8 cellular contexts compared by ENCODE assay signal in the genomic region with DNA sequence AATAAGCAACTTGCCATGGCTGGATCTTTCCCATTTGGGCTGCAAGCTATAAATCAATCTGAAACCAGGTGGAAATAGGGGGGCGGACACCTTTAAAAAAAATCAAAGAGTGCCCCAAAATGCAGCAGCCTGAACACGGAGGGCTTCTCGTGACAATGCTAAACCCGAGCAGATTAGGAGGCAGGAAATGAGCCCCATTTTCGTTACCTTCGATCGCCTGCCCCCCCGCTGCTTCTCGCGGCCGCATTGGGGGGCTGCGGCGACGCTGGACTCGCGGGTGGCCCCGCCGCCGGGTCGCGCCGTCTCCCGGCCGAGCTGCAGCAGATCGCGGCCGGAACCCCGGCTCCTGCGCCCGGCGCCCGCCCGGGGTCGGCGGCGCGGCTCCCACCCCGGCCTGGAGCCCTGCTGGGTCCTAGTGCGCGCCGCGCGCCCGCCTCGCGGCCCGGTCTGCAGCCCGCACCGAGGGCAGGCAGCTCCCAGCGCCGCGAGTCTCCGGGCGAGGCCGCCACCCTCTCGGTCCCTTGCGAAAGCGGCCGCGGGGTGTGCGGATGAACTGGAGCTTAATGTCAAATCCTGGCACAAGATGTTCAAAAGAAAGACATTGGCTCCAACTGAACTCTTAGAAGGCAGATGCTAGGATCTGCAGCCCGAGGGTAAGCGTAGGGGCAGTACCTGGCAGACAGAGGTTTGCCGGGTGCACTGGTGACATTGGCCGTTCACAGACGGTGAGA.
DNase-seq lines count a peak whose midpoint lies in the region; ATAC-seq and TF ChIP-seq lines count a peak whose summit lies in the region.

No MANE protein-coding gene starts in this region.

- H3K27ac ChIP-seq in A673 (ENCODE audit: low read depth, low read length, poor library complexity, severe bottlenecking) = peak overlapping the region; percentile 35
- peak overlapping the region; percentile 59 to 79 for H3K27ac ChIP-seq in coronary artery

- no peaks in the 10 kb centered on the region for H3K27me3 ChIP-seq in A673 (replicated peaks; ENCODE audit: insufficient read depth, low read depth, low read length, poor library complexity)

- H3K4me3 ChIP-seq in A673 (ENCODE audit: low read depth, low read length, poor library complexity, severe bottlenecking) (peak overlapping the region; percentile 74), coronary artery (peak overlapping the region; percentile 91)

- intact Hi-C loops in A673 (cut with micrococcal nuclease; ENCODE audit: unreplicated experiment) = no loop called here

- H3K36me3 ChIP-seq in A673 (ENCODE audit: insufficient read depth, low read length, poor library complexity, severe bottlenecking) = no peaks in the 10 kb centered on the region

- BruUV-seq in A673 (replicated peaks; lab: Mats Ljungman, UMichigan) = no TSS peak

- ATAC-seq in GM18517 (IDR thresholded peaks at IDR 0.05; ENCODE audit: unreplicated experiment) (peak; percentile 56), HG02970 (IDR thresholded peaks at IDR 0.05; ENCODE audit: low FRiP score, unreplicated experiment) (peak; percentile 58), left lobe of liver (peak; percentile 92)

- H3K9me3 ChIP-seq in A673 (ENCODE audit: low read depth, low read length, poor library complexity, severe bottlenecking) = no peaks in the 10 kb centered on the region

- DNase-seq in A673 (ENCODE audit: low spot score) = peak; percentile 70
- DNase-seq in NCI-H226 = peak; percentile 12
- DNase-seq in activated CD4-positive, alpha-beta T cell treated with anti-CD3 and anti-CD28 coated beads for 24 hours (ENCODE audit: low read depth in 2 of 2) = peak; percentile 37 to 41
- DNase-seq in coronary artery (ENCODE audit: low spot score) = peak; percentile 79
- peak; percentile 82 for DNase-seq in left lobe of liver (ENCODE audit: low spot score)
- DNase-seq in stimulated activated CD4-positive, alpha-beta T cell treated with anti-CD3 and anti-CD28 coated beads, Interleukin-2, amount 100 ng/mL, for 48 hours = peak; percentile 45 to 66

- POLR2A ChIA-PET in A673 (lab: Charles Lee; ENCODE audit: low non-redundant PET) = no interaction called here

- H3K4me1 ChIP-seq in A673 (ENCODE audit: insufficient read depth, low read length, poor library complexity, severe bottlenecking) = peaks cover 30% of the 10 kb centered on the region

- CTCF ChIA-PET in A673 (lab: Charles Lee) = no interaction called here

- TF ChIP-seq CTCF in A673 (conservative IDR thresholded peaks at IDR 0.05; ENCODE audit: low read depth, low read length) (no peak), coronary artery (IDR thresholded peaks at IDR 0.05) (no peak)

Comparison
In these comparisons a context has a peak if more than half of its experiments do, and no peak if none do; other contexts are left out.
1. Peak in every context shown above with its lines: DNase-seq, ATAC-seq, H3K4me3 ChIP-seq and H3K27ac ChIP-seq.
2. DNase-seq: peak in every context shown above with its lines; median percentile 82 in left lobe of liver; 79 in coronary artery; 70 in A673; 56 in stimulated activated CD4-positive, alpha-beta T cell treated with anti-CD3 and anti-CD28 coated beads, Interleukin-2, amount 100 ng/mL, for 48 hours; 39 in activated CD4-positive, alpha-beta T cell treated with anti-CD3 and anti-CD28 coated beads for 24 hours; 12 in NCI-H226.